8 cellular contexts compared by ENCODE assay signal in genomic region chr10:80168679-80169380, GRCh38. TPM values are rescaled to one million over a fixed set of nuclear protein-coding genes. Genes with fewer than 3 reads are reported as not detected.
A peak's percentile ranks its signal among the peaks of the same experiment; 100 is the strongest.
DNase-seq lines count a peak whose midpoint lies in the region; ATAC-seq, FAIRE-seq and TF ChIP-seq lines count a peak whose summit lies in the region.

No MANE protein-coding gene starts in this region.

- H2AFZ ChIP-seq in neuronal stem cell (ENCODE audit: low read length): no peak overlapping the region

- no peak overlapping the region for H2BK15ac ChIP-seq in neuronal stem cell (ENCODE audit: low read length)

- no peak overlapping the region for H3K27ac ChIP-seq in neuronal stem cell (replicated peaks; ENCODE audit: low read length)

- TF ChIP-seq CTCF in GM12864 (IDR thresholded peaks at IDR 0.05; ENCODE audit: low read depth, low read length, missing control alignments): peak; percentile 69
- peak; percentile 30 for TF ChIP-seq CTCF in bronchial epithelial cell (IDR thresholded peaks at IDR 0.05; ENCODE audit: insufficient read depth, low read length, severe bottlenecking)

- H3K4me2 ChIP-seq in neuronal stem cell (ENCODE audit: insufficient read depth, low read length, poor library complexity, severe bottlenecking): no peak overlapping the region

- H3K27ac Mint-ChIP-seq in activated T-helper 1 cell treated with anti-CD3 and anti-CD28 coated beads, Interleukin-12 subunit alpha, Interleukin-12 subunit beta, Interleukin-2, Interleukin-4 antibody, amounts not matched to agents 30 ng/mL and 10 ng/mL and 1 ng/mL, durations not matched to agents 14 hours and 24 hours and 36 hours: no peak overlapping the region

- no peak overlapping the region for H2BK5ac ChIP-seq in neuronal stem cell (ENCODE audit: low read length)

- H3K79me1 ChIP-seq in neuronal stem cell (ENCODE audit: low read depth, low read length): no peaks in the 10 kb centered on the region

- no peak overlapping the region for H2BK120ac ChIP-seq in neuronal stem cell (ENCODE audit: low read depth, low read length)

- DNase-seq in GM12864 (ENCODE audit: low read depth): no peak
- DNase-seq in bronchial epithelial cell (ENCODE audit: low read depth): no peak
- DNase-seq in neuronal stem cell (ENCODE audit: low spot score): no peak
- no peak for DNase-seq in activated T-helper 1 cell treated with anti-CD3 and anti-CD28 coated beads, Interleukin-12 subunit alpha, Interleukin-12 subunit beta, Interleukin-2, Interleukin-4 antibody, amounts not matched to agents 30 ng/mL and 10 ng/mL and 1 ng/mL, durations not matched to agents 14 hours and 24 hours and 36 hours (ENCODE audit: low spot score)
- no peak for DNase-seq in GM03348 (ENCODE audit: low spot score)
- no peak for DNase-seq in NCI-H69 (lab: John Stamatoyannopoulos, UW)

- H3K4me3 ChIP-seq in GM12864 (ENCODE audit: low read depth, low read length) (no peak overlapping the region), bronchial epithelial cell (ENCODE audit: low read depth, low read length) (no peak overlapping the region), neuronal stem cell (ENCODE audit: low read length in 2 of 2) (no peak overlapping the region)

- no peak overlapping the region for H4K91ac ChIP-seq in neuronal stem cell (ENCODE audit: low read depth, low read length, poor library complexity)

- no peak overlapping the region for H4K8ac ChIP-seq in neuronal stem cell (ENCODE audit: low read depth, low read length)

- H3K9ac ChIP-seq in neuronal stem cell (ENCODE audit: low read depth, low read length, poor library complexity): no peak overlapping the region

- H3K4me3 Mint-ChIP-seq in activated T-helper 1 cell treated with anti-CD3 and anti-CD28 coated beads, Interleukin-12 subunit alpha, Interleukin-12 subunit beta, Interleukin-2, Interleukin-4 antibody, amounts not matched to agents 30 ng/mL and 10 ng/mL and 1 ng/mL, durations not matched to agents 14 hours and 24 hours and 36 hours: no peak overlapping the region

- H3K14ac ChIP-seq in neuronal stem cell (ENCODE audit: low read length): no peak overlapping the region

- peaks cover 23% of the 10 kb centered on the region for H3K36me3 Mint-ChIP-seq in activated T-helper 1 cell treated with anti-CD3 and anti-CD28 coated beads, Interleukin-12 subunit alpha, Interleukin-12 subunit beta, Interleukin-2, Interleukin-4 antibody, amounts not matched to agents 30 ng/mL and 10 ng/mL and 1 ng/mL, durations not matched to agents 14 hours and 24 hours and 36 hours (ENCODE audit: low read depth)

- H3K9me3 ChIP-seq in neuronal stem cell (replicated peaks in 1 of 2; ENCODE audit: control insufficient read depth in 2 of 2, insufficient read depth in 1 of 2, low read depth in 1 of 2, low read length in 2 of 2): no peaks in the 10 kb centered on the region

- H3K4me1 ChIP-seq in neuronal stem cell (ENCODE audit: control insufficient read depth in 2 of 2, insufficient read depth in 1 of 2, low read depth in 1 of 2, low read length in 2 of 2): peaks cover 0 to 6% of the 10 kb centered on the region in 2 donors

- H3K18ac ChIP-seq in neuronal stem cell (ENCODE audit: low read length): peak overlapping the region; percentile 9

- no peaks in the 10 kb centered on the region for H3K27me3 Mint-ChIP-seq in activated T-helper 1 cell treated with anti-CD3 and anti-CD28 coated beads, Interleukin-12 subunit alpha, Interleukin-12 subunit beta, Interleukin-2, Interleukin-4 antibody, amounts not matched to agents 30 ng/mL and 10 ng/mL and 1 ng/mL, durations not matched to agents 14 hours and 24 hours and 36 hours (ENCODE audit: insufficient read depth)

- no peak for FAIRE-seq in bronchial epithelial cell (lab: Jason Lieb, UNC)

- peaks cover 14% of the 10 kb centered on the region for H3K4me1 Mint-ChIP-seq in activated T-helper 1 cell treated with anti-CD3 and anti-CD28 coated beads, Interleukin-12 subunit alpha, Interleukin-12 subunit beta, Interleukin-2, Interleukin-4 antibody, amounts not matched to agents 30 ng/mL and 10 ng/mL and 1 ng/mL, durations not matched to agents 14 hours and 24 hours and 36 hours (ENCODE audit: low read depth)

- no CpG with 5 or more reads among the region's 13 CpGs for WGBS in neuronal stem cell (ENCODE audit: extremely low coverage in 2 of 2, insufficient read length in 2 of 2, insufficient replicate concordance in 1 of 2), 2 donors

- H3K36me3 ChIP-seq in bronchial epithelial cell (ENCODE audit: control insufficient read depth, insufficient read depth, low read length) (peaks cover 24% of the 10 kb centered on the region), neuronal stem cell (replicated peaks in 1 of 2; ENCODE audit: control insufficient read depth in 2 of 2, insufficient read depth in 2 of 2, low read length in 2 of 2) (no peaks in the 10 kb centered on the region)

- ATAC-seq in HG02885 (IDR thresholded peaks at IDR 0.05; ENCODE audit: poor library complexity, unreplicated experiment): peak; percentile 63
- ATAC-seq in HG03196 (IDR thresholded peaks at IDR 0.05; ENCODE audit: unreplicated experiment): no peak

- H3K4ac ChIP-seq in neuronal stem cell (ENCODE audit: low read length): no peak overlapping the region

- intact Hi-C loops in activated T-helper 1 cell treated with anti-CD3 and anti-CD28 coated beads, Interleukin-12 subunit alpha, Interleukin-12 subunit beta, Interleukin-2, Interleukin-4 antibody, amounts not matched to agents 30 ng/mL and 10 ng/mL and 1 ng/mL, durations not matched to agents 14 hours and 24 hours and 36 hours (cut with micrococcal nuclease): loop anchor here (2.0 kb wide), 1 partner anchor 54 kb away; no protein-coding TSS in a partner anchor

- no peaks in the 10 kb centered on the region for H3K9me3 Mint-ChIP-seq in activated T-helper 1 cell treated with anti-CD3 and anti-CD28 coated beads, Interleukin-12 subunit alpha, Interleukin-12 subunit beta, Interleukin-2, Interleukin-4 antibody, amounts not matched to agents 30 ng/mL and 10 ng/mL and 1 ng/mL, durations not matched to agents 14 hours and 24 hours and 36 hours

- H3K23ac ChIP-seq in neuronal stem cell (ENCODE audit: low read depth, low read length, poor library complexity): no peak overlapping the region

- H3K27me3 ChIP-seq in bronchial epithelial cell (ENCODE audit: control insufficient read depth, insufficient read depth, low read length) (no peaks in the 10 kb centered on the region), neuronal stem cell (ENCODE audit: control insufficient read depth in 3 of 3, insufficient read depth in 3 of 3, low read depth in 1 of 3, low read length in 3 of 3) (no peaks in the 10 kb centered on the region)

- H2BK12ac ChIP-seq in neuronal stem cell (ENCODE audit: low read length): no peak overlapping the region

- H2AK5ac ChIP-seq in neuronal stem cell (ENCODE audit: low read depth, low read length): no peak overlapping the region

RNA-seq across cellular contexts. Expression of gene PLAC9, which starts 36.3 kb away (rescaled TPM):
- total RNA-seq in bronchial epithelial cell: 0.13 TPM in 1 of 2 replicates, not detected in the other
- polyA plus RNA-seq in neuronal stem cell (2013, experiment 1 of 2): 1.3 TPM
- 1.3 TPM for polyA plus RNA-seq in neuronal stem cell (2013, experiment 2 of 2)
- total RNA-seq in activated T-helper 1 cell treated with anti-CD3 and anti-CD28 coated beads, Interleukin-12 subunit alpha, Interleukin-12 subunit beta, Interleukin-2, Interleukin-4 antibody, amounts not matched to agents 30 ng/mL and 10 ng/mL and 1 ng/mL, durations not matched to agents 14 hours and 24 hours and 36 hours: not detected in 2 replicates

RNA-seq across cellular contexts. Expression of gene ANXA11, which starts 36.5 kb away (rescaled TPM):
- total RNA-seq in bronchial epithelial cell: 22.1 and 31.7 TPM in 2 replicates
- polyA plus RNA-seq in neuronal stem cell (2013, experiment 1 of 2): 47.4 TPM
- 40.6 TPM for polyA plus RNA-seq in neuronal stem cell (2013, experiment 2 of 2)
- total RNA-seq in activated T-helper 1 cell treated with anti-CD3 and anti-CD28 coated beads, Interleukin-12 subunit alpha, Interleukin-12 subunit beta, Interleukin-2, Interleukin-4 antibody, amounts not matched to agents 30 ng/mL and 10 ng/mL and 1 ng/mL, durations not matched to agents 14 hours and 24 hours and 36 hours: 216 and 239 TPM in 2 replicates
